Comparison of ENCODE assay signal across 13 cellular contexts in the genomic region with DNA sequence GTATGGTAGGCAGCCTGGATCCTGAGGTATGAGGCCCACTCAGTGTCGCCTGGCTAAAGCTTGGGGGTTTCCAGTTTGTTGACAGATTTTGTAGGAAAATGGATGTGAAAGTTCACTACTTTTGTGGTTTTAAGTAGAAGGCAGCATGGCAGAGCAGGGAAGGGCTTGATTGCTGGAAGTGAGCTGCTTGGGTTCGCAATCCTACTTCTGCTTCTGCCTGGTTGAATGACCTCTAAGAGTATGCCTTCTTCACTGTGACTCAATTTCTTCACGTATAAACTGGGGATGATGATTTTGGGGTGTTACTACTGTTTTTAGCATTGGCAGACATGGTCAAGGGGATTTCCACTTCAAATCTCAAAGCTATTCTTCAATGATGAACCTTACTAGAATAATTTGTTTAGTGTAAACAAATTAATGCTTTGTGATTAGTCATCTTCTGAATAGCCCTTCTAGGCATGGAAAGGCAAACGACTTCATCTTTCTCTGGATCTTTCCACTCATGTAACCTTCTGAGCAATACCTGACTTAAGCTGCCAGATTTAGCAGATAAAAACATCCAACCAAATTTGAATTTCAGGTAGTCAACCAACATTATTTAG. TPM values are rescaled to one million over a fixed set of nuclear protein-coding genes. Genes with fewer than 3 reads are reported as not detected.
DNase-seq lines count a peak whose midpoint lies in the region; ATAC-seq and TF ChIP-seq lines count a peak whose summit lies in the region.
"Had no signal": no experiment of that assay in that cellular context is flagged by ENCODE, and none has a peak within 500 bp of the region (broad histone marks: within the 10 kb centered on the region; RNA-seq: fewer than 3 reads in every experiment).

No MANE protein-coding gene starts in this region.

- H3K9ac ChIP-seq in OCI-LY3 (ENCODE audit: low read length) = peak overlapping the region; percentile 58

- no peak for TF ChIP-seq EP300 in sigmoid colon (IDR thresholded peaks at IDR 0.05)

- DNase-seq in ELR (ENCODE audit: low read depth) = peak; percentile 86
- no peak for DNase-seq in mucosa of descending colon
- no peak for DNase-seq in sigmoid colon
- DNase-seq in NCI-H1092 (lab: John Stamatoyannopoulos, UW) = no peak
- no peak for DNase-seq in ureter (ENCODE audit: low spot score)
- DNase-seq: activated CD8-positive, alpha-beta T cell treated with anti-CD3 and anti-CD28 coated beads, Interleukin-2, amount 10 ng/mL, durations not matched to agents 7 days and 5 days; amniotic stem cell; CD4-positive, alpha-beta memory T cell; NCI-H187 had no signal

- TF ChIP-seq CTCF in OCI-LY3 (IDR thresholded peaks at IDR 0.05; ENCODE audit: low read depth, low read length) (no peak), mucosa of descending colon (IDR thresholded peaks at IDR 0.05) (no peak), sigmoid colon (IDR thresholded peaks at IDR 0.05) (no peak)

- 65 to 78% methylated on average over 4 of the region's 4 CpGs for WGBS in sigmoid colon, 2 donors

- H3K27ac ChIP-seq in OCI-LY3 (ENCODE audit: low read length) = peak overlapping the region; percentile 90
- H3K27ac ChIP-seq in sigmoid colon = no peak overlapping the region

- H4K20me1 ChIP-seq in OCI-LY3 (ENCODE audit: insufficient read depth, low read length) = no peaks in the 10 kb centered on the region

- no peak for TF ChIP-seq POLR2A in sigmoid colon (IDR thresholded peaks at IDR 0.05)

- H3K9me3 ChIP-seq in OCI-LY3 (ENCODE audit: insufficient read depth, low read length) (no peaks in the 10 kb centered on the region), mucosa of descending colon (no peaks in the 10 kb centered on the region), sigmoid colon (no peaks in the 10 kb centered on the region)

- peak; percentile 49 for ATAC-seq in GM21526 (IDR thresholded peaks at IDR 0.05; ENCODE audit: low FRiP score, unreplicated experiment)
- peak; percentile 42 for ATAC-seq in mucosa of descending colon
- no peak for ATAC-seq in GM21529 (IDR thresholded peaks at IDR 0.05; ENCODE audit: unreplicated experiment)
- ATAC-seq: activated CD8-positive, alpha-beta T cell treated with anti-CD3 and anti-CD28 coated beads, Interleukin-2, amount 10 ng/mL, durations not matched to agents 7 days and 5 days had no signal

- no peak overlapping the region for H2AFZ ChIP-seq in OCI-LY3 (ENCODE audit: low read depth, low read length)

- intact Hi-C loops in mucosa of descending colon (cut with DNase I, micrococcal nuclease) = no loop called here
- intact Hi-C loops in sigmoid colon (cut with DNase I) = no loop called here

- no peaks in the 10 kb centered on the region for H3K79me2 ChIP-seq in OCI-LY3 (ENCODE audit: low read length)

- peak overlapping the region; percentile 81 for H3K4me2 ChIP-seq in OCI-LY3 (ENCODE audit: low read length)

- no peaks in the 10 kb centered on the region for H3K36me3 ChIP-seq in OCI-LY3 (replicated peaks; ENCODE audit: low read depth, low read length)
- H3K36me3 ChIP-seq in mucosa of descending colon (ENCODE audit: low read depth) = no peaks in the 10 kb centered on the region
- H3K36me3 ChIP-seq in sigmoid colon = no peaks in the 10 kb centered on the region

- H3K4me1 ChIP-seq in OCI-LY3 (ENCODE audit: low read length) (peaks cover 57% of the 10 kb centered on the region), mucosa of descending colon (ENCODE audit: low read depth) (no peaks in the 10 kb centered on the region), sigmoid colon (peaks cover 0 to 45% (median 16%) of the 10 kb centered on the region in 4 donors)

- H3K4me3 ChIP-seq in OCI-LY3 (ENCODE audit: low read length) (peak overlapping the region; percentile 60), mucosa of descending colon (no peak overlapping the region), sigmoid colon (no peak overlapping the region)

- H3K27me3 ChIP-seq in OCI-LY3 (ENCODE audit: low read depth, low read length) = no peaks in the 10 kb centered on the region
- H3K27me3 ChIP-seq in sigmoid colon = no peaks in the 10 kb centered on the region

RNA-seq across cellular contexts. Expression of a gene that starts 13.2 kb away (rescaled TPM):
- total RNA-seq in mucosa of descending colon (under 1 TPM in 1 of 3 donors, not detected in 2; 0.43 TPM), sigmoid colon (not detected), ureter (not detected)
- not detected for polyA plus RNA-seq in sigmoid colon
- total RNA-seq: activated CD8-positive, alpha-beta T cell treated with anti-CD3 and anti-CD28 coated beads, Interleukin-2, amount 10 ng/mL, durations not matched to agents 7 days and 5 days; CD4-positive, alpha-beta memory T cell; glomerular endothelial cell had no signal
- polyA plus RNA-seq: CD4-positive, alpha-beta memory T cell had no signal
